Comparison of ENCODE assay signal across 1 cellular context in the genomic region with DNA sequence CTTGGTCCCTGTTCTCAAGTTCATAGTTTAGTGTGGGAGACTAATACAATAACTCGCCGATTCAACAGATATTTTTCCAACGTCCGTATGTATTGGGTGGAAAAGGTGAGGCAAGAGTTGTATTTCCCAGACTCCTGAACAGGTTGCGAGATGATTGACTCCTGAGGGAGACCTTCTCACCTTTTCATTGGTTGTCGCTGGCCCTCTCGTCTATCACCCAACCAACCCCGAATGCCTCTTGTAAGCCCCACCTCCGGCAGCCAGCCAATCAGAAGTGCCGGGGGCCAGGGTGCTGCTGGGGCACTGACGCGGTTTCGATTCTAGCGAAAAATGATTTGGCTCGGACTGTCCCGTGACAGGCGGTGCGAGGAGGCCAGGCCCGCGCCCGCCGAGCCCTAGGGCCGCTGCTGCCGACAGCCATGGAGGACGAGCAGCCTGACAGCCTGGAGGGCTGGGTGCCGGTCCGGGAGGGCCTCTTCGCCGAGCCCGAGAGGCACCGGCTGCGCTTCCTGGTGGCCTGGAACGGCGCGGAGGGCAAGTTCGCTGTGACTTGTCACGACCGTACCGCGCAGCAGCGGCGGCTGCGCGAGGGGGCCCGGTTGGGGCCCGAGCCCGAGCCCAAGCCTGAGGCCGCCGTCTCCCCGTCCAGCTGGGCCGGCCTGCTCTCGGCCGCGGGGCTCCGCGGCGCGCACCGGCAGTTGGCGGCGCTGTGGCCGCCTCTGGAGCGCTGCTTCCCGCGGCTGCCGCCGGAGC.
TF ChIP-seq lines count a peak whose summit lies in the region.

TSS of gene WHAMM (plus strand) at position 321 of the 753 bp plus-strand sequence. CDS start at position 420, 99 bp downstream.

TF ChIP-seq in SK-N-SH, 30 proteins besides CTCF, POLR2A, EP300 and RAD21 (continued from another document):
- TF ChIP-seq POLR2AphosphoS5 (IDR thresholded peaks at IDR 0.05; ENCODE audit: low read depth, low read length) (peak; percentile 69; the same call in 1 of the 2 replicates), CHD2 (IDR thresholded peaks at IDR 0.05; ENCODE audit: low read length, partially characterized antibody) (peak; percentile 67)
